Comparison of ENCODE assay signal across 16 cellular contexts in the genomic region with DNA sequence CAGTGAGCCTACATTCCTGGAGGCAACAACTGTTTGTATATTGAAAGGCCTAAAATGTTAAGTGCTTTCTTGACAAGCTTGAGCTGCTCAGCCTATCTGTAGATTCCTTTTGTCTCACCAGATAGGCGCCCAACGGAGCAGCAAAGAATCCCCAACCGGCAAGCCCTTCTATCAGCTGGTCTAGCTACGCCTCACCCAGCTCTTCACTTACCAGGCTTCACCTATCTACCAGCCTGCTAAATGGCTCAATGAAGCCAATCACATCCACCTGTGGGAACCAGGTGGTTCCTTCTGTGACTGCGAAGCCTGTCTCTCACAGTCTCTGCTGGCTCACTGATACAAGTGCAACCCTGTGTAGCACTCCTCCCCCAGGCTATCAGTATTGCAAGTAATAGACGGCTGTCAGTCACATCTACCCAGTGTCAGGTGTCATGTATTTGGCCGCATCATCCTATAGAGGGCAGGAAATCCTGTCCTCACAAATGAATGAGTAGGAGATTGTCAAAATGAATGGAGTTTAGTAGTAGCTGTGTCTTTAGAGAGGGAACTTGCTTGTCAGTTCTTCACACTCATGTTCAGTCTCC.
A peak's percentile ranks its signal among the peaks of the same experiment; 100 is the strongest.
DNase-seq lines count a peak whose midpoint lies in the region; ATAC-seq, FAIRE-seq and TF ChIP-seq lines count a peak whose summit lies in the region.
"Had no signal": no experiment of that assay in that cellular context is flagged by ENCODE, and none has a peak within 500 bp of the region (broad histone marks: within the 10 kb centered on the region; RNA-seq: fewer than 3 reads in every experiment).

No MANE protein-coding gene starts in this region.

- no peak for TF ChIP-seq CTCF in HepG2 (CRISPR knock-in tag; IDR thresholded peaks at IDR 0.05)
- no peak for TF ChIP-seq CTCF in right lobe of liver (IDR thresholded peaks at IDR 0.05)
- 0 out of 2 replicates have a peak, but pooled peaks have one; percentile 29 for TF ChIP-seq CTCF in PC-3 (conservative IDR thresholded peaks at IDR 0.05; ENCODE audit: low read depth, low read length)
- no peak for TF ChIP-seq CTCF in epithelial cell of esophagus (IDR thresholded peaks at IDR 0.05; ENCODE audit: insufficient read depth, low read depth, low read length, missing control alignments)
- TF ChIP-seq CTCF in ascending aorta (IDR thresholded peaks at IDR 0.05), result no peak

- no peak overlapping the region for H2AFZ ChIP-seq in HepG2 (ENCODE audit: low read length)
- no peak overlapping the region for H2AFZ ChIP-seq in PC-3 (ENCODE audit: low read length)

- no peak overlapping the region for H3K4me3 ChIP-seq in HepG2 (replicated peaks in 1 of 3; ENCODE audit: insufficient read depth in 1 of 3, low read depth in 2 of 3, low read length in 3 of 3)
- no peak overlapping the region for H3K4me3 ChIP-seq in right lobe of liver
- H3K4me3 ChIP-seq in PC-3 (ENCODE audit: low read length), result no peak overlapping the region
- no peak overlapping the region for H3K4me3 ChIP-seq in epithelial cell of esophagus (ENCODE audit: low read length)
- no peak overlapping the region for H3K4me3 ChIP-seq in ascending aorta
- no peak overlapping the region for H3K4me3 ChIP-seq in SJCRH30

- DNase-seq in HepG2 (ENCODE audit: low spot score) (no peak), right lobe of liver (no peak), PC-3 (peak; percentile 31), epithelial cell of esophagus (ENCODE audit: low read depth) (peak; percentile 2), urothelium cell line (ENCODE audit: low spot score) (no peak), NOMO-1 treated with DMSO at 0.1 percent for 48 hours (lab: John Stamatoyannopoulos, UW; ENCODE audit: unreplicated experiment) (no peak), ascending aorta (ENCODE audit: low spot score in 2 of 2) (no peak), SJCRH30 (no peak)
- DNase-seq: BE2C; CD4-positive, alpha-beta memory T cell; IMR-90; Kasumi-1; NCI-H1417; NCI-H1930; RPMI8226; T-cell had no signal

- POLR2A ChIA-PET in HepG2 (lab: Yijun Ruan, JAX) (no interaction called here), PC-3 (lab: Charles Lee; ENCODE audit: unreplicated experiment) (no interaction called here)

- TF ChIP-seq RAD21 in HepG2 (CRISPR knock-in tag; IDR thresholded peaks at IDR 0.05), result no peak

- H3K79me2 ChIP-seq in HepG2 (ENCODE audit: insufficient read depth, low read length) (no peaks in the 10 kb centered on the region), PC-3 (ENCODE audit: low read length) (no peaks in the 10 kb centered on the region)

- no peaks in the 10 kb centered on the region for H3F3A ChIP-seq in PC-3 (ENCODE audit: low read length, unreplicated experiment)

- FAIRE-seq in HepG2 (lab: Jason Lieb, UNC), result no peak
- FAIRE-seq in urothelium cell line (lab: Jason Lieb, UNC), result peak; percentile 63

- WGBS in HepG2 (ENCODE audit: low lambda C conversion rate), result 2% methylated on average over 6 of the region's 7 CpGs
- WGBS in right lobe of liver (ENCODE audit: insufficient coverage, low coverage, low lambda C conversion rate, missing lambda C conversion rate), result 47% methylated on average over 7 of the region's 7 CpGs

- intact Hi-C loops in HepG2 (cut with micrococcal nuclease; ENCODE audit: unreplicated experiment), result no loop called here
- intact Hi-C loops in right lobe of liver (cut with DNase I), result no loop called here
- intact Hi-C loops in PC-3 (cut with micrococcal nuclease), result no loop called here
- intact Hi-C loops in ascending aorta (cut with DNase I), result no loop called here

- H3K36me3 ChIP-seq in HepG2 (replicated peaks in 1 of 2; ENCODE audit: control insufficient read depth in 1 of 2, insufficient read depth in 2 of 2, low read length in 2 of 2) (no peaks in the 10 kb centered on the region), right lobe of liver (no peaks in the 10 kb centered on the region), PC-3 (ENCODE audit: low read depth, low read length) (no peaks in the 10 kb centered on the region), ascending aorta (no peaks in the 10 kb centered on the region), SJCRH30 (no peaks in the 10 kb centered on the region)
- H3K36me3 ChIP-seq: BE2C had no signal

- H4K20me1 ChIP-seq in HepG2 (ENCODE audit: insufficient read depth, low read length) (no peaks in the 10 kb centered on the region), PC-3 (ENCODE audit: low read length) (no peaks in the 10 kb centered on the region)

- H3K27ac ChIP-seq in HepG2 (ENCODE audit: extremely low read length, insufficient read depth, low read length), result no peak overlapping the region
- H3K27ac ChIP-seq in right lobe of liver, result no peak overlapping the region
- H3K27ac ChIP-seq in PC-3 (ENCODE audit: low read length), result no peak overlapping the region
- no peak overlapping the region for H3K27ac ChIP-seq in ascending aorta
- H3K27ac ChIP-seq in SJCRH30, result no peak overlapping the region

- CTCF ChIA-PET in HepG2 (lab: Yijun Ruan, JAX; ENCODE audit: low intra/inter-chr PET ratio, low total read pairs), result no interaction called here
- CTCF ChIA-PET in PC-3 (lab: Charles Lee), result no interaction called here

- TF ChIP-seq EP300 in HepG2 (IDR thresholded peaks at IDR 0.05; ENCODE audit: low read depth in 2 of 2, low read length in 2 of 2) (no peak), HepG2 (CRISPR knock-in tag; IDR thresholded peaks at IDR 0.05; ENCODE audit: borderline replicate concordance) (no peak)

- no peak overlapping the region for H3K9ac ChIP-seq in HepG2 (ENCODE audit: insufficient read depth, low read depth, low read length)
- H3K9ac ChIP-seq in PC-3 (ENCODE audit: low read length), result no peak overlapping the region

- H3K4me1 ChIP-seq in HepG2 (ENCODE audit: insufficient read depth, low read length) (no peaks in the 10 kb centered on the region), right lobe of liver (no peaks in the 10 kb centered on the region), PC-3 (ENCODE audit: insufficient read depth, low read length) (no peaks in the 10 kb centered on the region), ascending aorta (no peaks in the 10 kb centered on the region), SJCRH30 (no peaks in the 10 kb centered on the region)
- H3K4me1 ChIP-seq: BE2C had no signal

- no peaks in the 10 kb centered on the region for H3K27me3 ChIP-seq in HepG2 (ENCODE audit: control insufficient read depth in 1 of 2, insufficient read depth in 2 of 2, low read length in 2 of 2)
- H3K27me3 ChIP-seq in right lobe of liver, result no peaks in the 10 kb centered on the region
- H3K27me3 ChIP-seq in PC-3 (ENCODE audit: low read length), result no peaks in the 10 kb centered on the region
- no peaks in the 10 kb centered on the region for H3K27me3 ChIP-seq in ascending aorta
- peaks cover 6% of the 10 kb centered on the region; the same call in 1 of the 2 replicates for H3K27me3 ChIP-seq in SJCRH30
- H3K27me3 ChIP-seq: BE2C had no signal

- in situ Hi-C loops in HepG2 (cut with HindIII; ENCODE audit: extremely low pct_ligation_motif_present, low pct_unique_long_range_greater_than_20kb), result no loop called here

- H3K9me3 ChIP-seq in HepG2 (ENCODE audit: low read length) (0 out of 2 replicates have a peak, but pooled peaks cover 5% of the 10 kb centered on the region), right lobe of liver (no peaks in the 10 kb centered on the region), PC-3 (ENCODE audit: low read length) (no peaks in the 10 kb centered on the region), ascending aorta (no peaks in the 10 kb centered on the region), SJCRH30 (replicated peaks) (no peaks in the 10 kb centered on the region)
- H3K9me3 ChIP-seq: BE2C had no signal

- BruUV-seq in HepG2 (replicated peaks; lab: Mats Ljungman, UMichigan) (no TSS peak), PC-3 (replicated peaks; lab: Mats Ljungman, UMichigan) (no TSS peak)

- no peaks in the 10 kb centered on the region for H3K9me2 ChIP-seq in PC-3 (replicated peaks; ENCODE audit: low read length)

- TF ChIP-seq POLR2A in HepG2 (IDR thresholded peaks at IDR 0.05; ENCODE audit: insufficient read depth in 1 of 2, low read depth in 2 of 2, low read length in 2 of 2) (no peak), right lobe of liver (IDR thresholded peaks at IDR 0.05) (no peak)

- H3K4me2 ChIP-seq in HepG2 (ENCODE audit: low read depth, low read length), result no peak overlapping the region
- H3K4me2 ChIP-seq in PC-3 (ENCODE audit: low read length), result no peak overlapping the region

- ATAC-seq in HepG2 (peak; percentile 54; the same call in 1 of the 3 replicates), right lobe of liver (no peak), PC-3 (peak; percentile 45; the same call in 1 of the 2 replicates)
- ATAC-seq: T-cell had no signal

TF ChIP-seq in HepG2, 621 proteins besides CTCF, POLR2A, EP300 and RAD21:
- TF ChIP-seq ZFAT (CRISPR knock-in tag; conservative IDR thresholded peaks at IDR 0.05), result no peak

Comparison
In these comparisons a context has a peak if more than half of its experiments do, and no peak if none do; other contexts are left out.
1. ATAC-seq: peak in HepG2 (single experiment) and PC-3 (single experiment); none in right lobe of liver (0 of 4).
2. DNase-seq: peak in PC-3 (single experiment) and epithelial cell of esophagus (single experiment); none in HepG2 (single experiment), right lobe of liver (0 of 3), urothelium cell line (single experiment), NOMO-1 treated with DMSO at 0.1 percent for 48 hours (single experiment), ascending aorta (0 of 2) and SJCRH30 (0 of 2).